9 cellular contexts compared by ENCODE assay signal in the genomic region with DNA sequence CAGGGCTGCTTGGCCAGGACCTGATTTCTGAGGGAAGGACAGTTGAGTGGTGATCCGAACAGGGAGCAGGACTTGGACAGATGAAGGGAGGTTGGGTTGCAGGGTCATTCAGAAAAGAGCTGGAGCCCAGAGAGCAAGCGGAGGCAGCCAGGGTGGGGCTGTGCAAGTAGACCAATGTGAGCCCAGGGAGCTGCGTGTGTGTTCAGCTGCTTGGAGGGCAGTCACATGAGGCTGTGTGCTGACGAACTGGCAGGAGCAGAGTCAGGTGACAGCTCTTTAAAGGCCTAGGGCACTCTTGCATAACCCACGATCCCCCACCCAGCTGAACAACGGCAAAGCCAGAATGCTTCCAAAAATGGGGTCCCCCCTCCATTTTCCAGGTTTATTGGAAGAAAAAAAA. TPM values are rescaled to one million over a fixed set of nuclear protein-coding genes. Genes with fewer than 3 reads are reported as not detected.
DNase-seq lines count a peak whose midpoint lies in the region; ATAC-seq and TF ChIP-seq lines count a peak whose summit lies in the region.
"Had no signal": no experiment of that assay in that cellular context is flagged by ENCODE, and none has a peak within 500 bp of the region (broad histone marks: within the 10 kb centered on the region; RNA-seq: fewer than 3 reads in every experiment).

No MANE protein-coding gene starts in this region.

- no peaks in the 10 kb centered on the region for H3K27me3 ChIP-seq in right atrium auricular region

- TF ChIP-seq CTCF in HEK293 (tag by site-specific recombination; IDR thresholded peaks at IDR 0.05) = no peak
- TF ChIP-seq CTCF in right atrium auricular region (IDR thresholded peaks at IDR 0.05) = no peak

- H3K9me3 ChIP-seq in HEK293 (ENCODE audit: control insufficient read depth, insufficient read depth, low read depth, low read length) (no peaks in the 10 kb centered on the region), right atrium auricular region (no peaks in the 10 kb centered on the region)

- H3K4me3 ChIP-seq in HEK293 (ENCODE audit: low read depth, low read length) (no peak overlapping the region), right atrium auricular region (no peak overlapping the region), skin epidermis (no peak overlapping the region)

- CTCF ChIA-PET in HEK293 (lab: Yijun Ruan, JAX) = interaction anchor here (1.0 to 2.6 kb wide), 7 partner anchors 9 to 317 kb away, joined by 3 to 7 read pairs (median 5); no protein-coding TSS in a partner anchor
- CTCF ChIA-PET in activated CD4-positive, alpha-beta memory T cell treated with anti-CD3 and anti-CD28 coated beads for 36 hours (lab: Charles Lee) = interaction anchor here (0.9 to 2.4 kb wide), 3 partner anchors 28 to 90 kb away, joined by 3 to 12 read pairs (median 8); no protein-coding TSS in a partner anchor

- no peaks in the 10 kb centered on the region for H3K36me3 Mint-ChIP-seq in activated CD4-positive, alpha-beta memory T cell treated with anti-CD3 and anti-CD28 coated beads for 36 hours

- no peaks in the 10 kb centered on the region for H3K36me3 ChIP-seq in HEK293 (ENCODE audit: control insufficient read depth in 2 of 2, insufficient read depth in 1 of 2, low read length in 2 of 2)
- no peaks in the 10 kb centered on the region for H3K36me3 ChIP-seq in right atrium auricular region

- H3K4me1 ChIP-seq in HEK293 (ENCODE audit: control insufficient read depth, insufficient read depth, low read length) (no peaks in the 10 kb centered on the region), right atrium auricular region (peaks cover 0 to 41% of the 10 kb centered on the region in 2 donors)

- peak; percentile 96 to 98 for DNase-seq in SHP77 (lab: John Stamatoyannopoulos, UW)
- DNase-seq in right atrium auricular region (ENCODE audit: low spot score) = peak; percentile 87
- DNase-seq in activated CD4-positive, alpha-beta memory T cell treated with anti-CD3 and anti-CD28 coated beads for 36 hours = no peak
- DNase-seq in activated T-cell treated with anti-CD3 and anti-CD28 coated beads for 4 hours = no peak

- no peaks in the 10 kb centered on the region for H3K9me3 Mint-ChIP-seq in activated CD4-positive, alpha-beta memory T cell treated with anti-CD3 and anti-CD28 coated beads for 36 hours

- H3K4me1 Mint-ChIP-seq in activated CD4-positive, alpha-beta memory T cell treated with anti-CD3 and anti-CD28 coated beads for 36 hours (ENCODE audit: low read depth) = no peaks in the 10 kb centered on the region

- H3K4me3 Mint-ChIP-seq in activated CD4-positive, alpha-beta memory T cell treated with anti-CD3 and anti-CD28 coated beads for 36 hours = no peak overlapping the region

- intact Hi-C loops in activated CD4-positive, alpha-beta memory T cell treated with anti-CD3 and anti-CD28 coated beads for 36 hours (cut with micrococcal nuclease) = no loop called here

- peaks cover 35% of the 10 kb centered on the region for H3K27me3 Mint-ChIP-seq in activated CD4-positive, alpha-beta memory T cell treated with anti-CD3 and anti-CD28 coated beads for 36 hours

- POLR2A ChIA-PET in HEK293 (lab: Yijun Ruan, JAX) = no interaction called here
- POLR2A ChIA-PET in activated CD4-positive, alpha-beta memory T cell treated with anti-CD3 and anti-CD28 coated beads for 36 hours (lab: Charles Lee) = no interaction called here

- H3K27ac ChIP-seq in HEK293 (ENCODE audit: extremely low read depth, low read depth, low read length) (no peak overlapping the region), right atrium auricular region (peak overlapping the region; percentile 78 to 88), skin epidermis (peak overlapping the region in 15 of 21 experiments; percentile 2 to 83 (median 74))

- ATAC-seq in GM21367 (IDR thresholded peaks at IDR 0.05; ENCODE audit: unreplicated experiment) = no peak
- ATAC-seq in HG03565 (IDR thresholded peaks at IDR 0.05; ENCODE audit: unreplicated experiment) = no peak

- no peak overlapping the region for H3K27ac Mint-ChIP-seq in activated CD4-positive, alpha-beta memory T cell treated with anti-CD3 and anti-CD28 coated beads for 36 hours

TF ChIP-seq in HEK293, 187 proteins besides CTCF, POLR2A, EP300 and RAD21:
- TF ChIP-seq SCRT1 (tag by site-specific recombination; IDR thresholded peaks at IDR 0.05; ENCODE audit: borderline replicate concordance) (no peak), SETDB1 (IDR thresholded peaks at IDR 0.05; ENCODE audit: insufficient read length, low read length) (no peak), ZBTB20 (tag by site-specific recombination; IDR thresholded peaks at IDR 0.05) (0 out of 2 replicates have a peak, but pooled peaks have one; percentile 25), ZXDB (tag by site-specific recombination; IDR thresholded peaks at IDR 0.05) (no peak)

RNA-seq across cellular contexts. Expression of a gene that starts 4.6 kb away (rescaled TPM):
- total RNA-seq in right atrium auricular region = 100 to 1,000 TPM in 1 of 2 donors, 10 to 100 TPM in 1; 27.1 to 108 TPM
- total RNA-seq in activated CD4-positive, alpha-beta memory T cell treated with anti-CD3 and anti-CD28 coated beads for 36 hours = not detected
- total RNA-seq: T-helper 2 cell treated with Interferon-gamma antibody and Interleukin-4, amounts not matched to agents 100 ng/mL and 5 ng/mL, for 36 hours had no signal

Comparison
In these comparisons a context has a peak if more than half of its experiments do, and no peak if none do; other contexts are left out.
1. DNase-seq: peak in SHP77 (2 of 2) and right atrium auricular region (single experiment); none in activated CD4-positive, alpha-beta memory T cell treated with anti-CD3 and anti-CD28 coated beads for 36 hours (single experiment) and activated T-cell treated with anti-CD3 and anti-CD28 coated beads for 4 hours (single experiment).
2. RNA of a gene that starts 4.6 kb away (total RNA-seq): 27.1 to 108 TPM in right atrium auricular region; not detected in activated CD4-positive, alpha-beta memory T cell treated with anti-CD3 and anti-CD28 coated beads for 36 hours; every median in the first group is over 10 times any median in the second.